8 cellular contexts compared by ENCODE assay signal in the genomic region with DNA sequence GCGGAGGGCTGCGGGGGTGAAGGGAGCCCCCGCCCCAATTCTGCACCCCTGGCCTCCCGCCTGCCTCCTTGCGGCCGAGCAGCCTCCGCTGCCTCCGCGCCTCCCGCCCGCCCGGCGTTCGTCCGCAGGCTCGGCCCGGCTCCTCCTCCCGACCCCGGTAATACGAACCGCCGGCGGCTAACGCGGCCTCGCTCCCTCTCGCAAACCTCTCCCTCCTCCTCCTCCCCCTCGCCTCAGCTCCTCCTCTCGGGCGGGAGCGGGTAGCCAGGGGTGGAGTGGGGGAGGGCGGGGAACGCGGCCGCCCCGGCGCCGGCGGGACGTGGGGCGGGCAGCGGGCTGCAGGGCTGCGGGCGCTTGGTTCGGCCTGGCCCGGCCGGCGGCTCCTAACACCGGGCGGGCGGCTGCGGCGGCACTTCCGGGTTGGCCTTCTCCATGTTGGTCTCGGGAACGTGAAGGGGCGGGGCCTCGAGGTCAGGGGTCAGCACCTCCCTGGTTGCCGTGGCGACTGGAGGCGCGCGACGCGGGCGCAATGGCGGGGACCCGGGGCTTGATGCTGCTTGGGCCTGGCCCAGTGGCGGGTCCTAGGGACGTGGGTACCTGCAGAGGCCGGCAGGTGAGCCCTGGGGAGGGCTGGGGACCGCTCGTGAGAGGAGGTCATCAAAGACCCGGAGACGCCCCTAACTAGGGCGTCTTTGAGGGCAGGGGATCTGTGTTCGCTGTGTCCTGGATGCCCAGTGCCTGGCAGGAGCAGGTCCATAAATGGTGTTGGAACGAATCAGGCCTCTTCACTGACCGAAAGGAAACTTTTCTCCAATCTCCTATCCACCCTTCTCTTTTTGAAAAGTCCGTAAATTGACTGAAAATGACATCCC.
A peak's percentile ranks its signal among the peaks of the same experiment; 100 is the strongest.
DNase-seq lines count a peak whose midpoint lies in the region; ATAC-seq and TF ChIP-seq lines count a peak whose summit lies in the region.

A gene with protein sequence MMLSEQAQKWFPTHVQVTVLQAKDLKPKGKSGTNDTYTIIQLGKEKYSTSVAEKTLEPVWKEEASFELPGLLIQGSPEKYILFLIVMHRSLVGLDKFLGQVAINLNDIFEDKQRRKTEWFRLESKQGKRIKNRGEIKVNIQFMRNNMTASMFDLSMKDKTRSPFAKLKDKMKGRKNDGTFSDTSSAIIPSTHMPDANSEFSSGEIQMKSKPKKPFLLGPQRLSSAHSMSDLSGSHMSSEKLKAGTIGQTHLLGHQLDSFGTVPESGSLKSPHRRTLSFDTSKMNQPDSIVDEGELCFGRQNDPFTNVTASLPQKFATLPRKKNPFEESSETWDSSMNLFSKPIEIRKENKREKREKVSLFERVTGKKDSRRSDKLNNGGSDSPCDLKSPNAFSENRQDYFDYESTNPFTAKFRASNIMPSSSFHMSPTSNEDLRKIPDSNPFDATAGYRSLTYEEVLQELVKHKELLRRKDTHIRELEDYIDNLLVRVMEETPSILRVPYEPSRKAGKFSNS (minus strand): TSS at position 451 of the 872 bp plus-strand sequence. CDS start 778 bp downstream, outside the sequence.

- TF ChIP-seq CTCF in astrocyte of the cerebellum (IDR thresholded peaks at IDR 0.05; ENCODE audit: low read depth, low read length, missing control alignments) (peak; percentile 28), retinal pigment epithelial cell (conservative IDR thresholded peaks at IDR 0.05; ENCODE audit: low read depth, low read length) (no peak)

- peak; percentile 91 for DNase-seq in NCI-H146 treated with DMSO at 0.1 percent for 48 hours (lab: John Stamatoyannopoulos, UW; ENCODE audit: unreplicated experiment)
- peak; percentile 88 for DNase-seq in T-helper 22 cell (ENCODE audit: low read depth)
- DNase-seq in astrocyte of the cerebellum (ENCODE audit: low read depth), result peak; percentile 70
- DNase-seq in hippocampal formation (lab: John Stamatoyannopoulos, UW), result peak; percentile 89 to 95
- DNase-seq in retinal pigment epithelial cell (ENCODE audit: low read depth), result peak; percentile 51
- no peak for DNase-seq in cortex of kidney (lab: John Stamatoyannopoulos, UW)

- TF ChIP-seq POLR2A in GM18505 (IDR thresholded peaks at IDR 0.05; ENCODE audit: borderline replicate concordance, extremely low read depth, insufficient read depth, insufficient read length), result peak; percentile 79

- H3K4me3 ChIP-seq in astrocyte of the cerebellum (ENCODE audit: low read depth, low read length) (peak within 1 kb of the TSS; percentile 63), retinal pigment epithelial cell (ENCODE audit: low read length) (peak within 1 kb of the TSS; percentile 78)

- in situ Hi-C loops in astrocyte of the cerebellum (cut with HindIII; ENCODE audit: low sequenced_read_pairs), result no loop called here

- ATAC-seq in GM18505 (IDR thresholded peaks at IDR 0.05; ENCODE audit: unreplicated experiment) (peak; percentile 95), HG02885 (IDR thresholded peaks at IDR 0.05; ENCODE audit: poor library complexity, unreplicated experiment) (peak; percentile 95)
